ENCODE assay signal across 13 cellular contexts in genomic region chr10:93469454-93469853, GRCh38. TPM values are rescaled to one million over a fixed set of nuclear protein-coding genes. Genes with fewer than 3 reads are reported as not detected.
DNase-seq lines count a peak whose midpoint lies in the region; ATAC-seq, FAIRE-seq and TF ChIP-seq lines count a peak whose summit lies in the region.
"Had no signal": no experiment of that assay in that cellular context is flagged by ENCODE, and none has a peak within 500 bp of the region (broad histone marks: within the 10 kb centered on the region; RNA-seq: fewer than 3 reads in every experiment).

No MANE protein-coding gene starts in this region.

- H3K9ac ChIP-seq in fibroblast of lung (ENCODE audit: insufficient read depth, low read length) = no peak overlapping the region
- H3K9ac ChIP-seq in rectal smooth muscle tissue (ENCODE audit: low read length) = no peak overlapping the region

- no peak for TF ChIP-seq CTCF in fibroblast of lung (conservative IDR thresholded peaks at IDR 0.05 in 1 of 2, IDR thresholded peaks at IDR 0.05 in 1 of 2; ENCODE audit: low read depth in 1 of 2, low read length in 2 of 2)

- FAIRE-seq in RCC 7860 (lab: Jason Lieb, UNC) = no peak

- no peaks in the 10 kb centered on the region for H3K4me1 Mint-ChIP-seq in T-cell
- peaks cover 22% of the 10 kb centered on the region for H3K4me1 Mint-ChIP-seq in activated CD4-positive, alpha-beta memory T cell treated with anti-CD3 and anti-CD28 coated beads for 36 hours (ENCODE audit: low read depth)

- no peaks in the 10 kb centered on the region for H4K20me1 ChIP-seq in fibroblast of lung (ENCODE audit: control insufficient read depth, extremely low read depth, insufficient read depth, low read length)

- POLR2A ChIA-PET in T-cell (lab: Charles Lee) = interaction anchor here in 1 of 2 donors (0.6 kb wide), 1 partner anchor 92 kb away, joined by 5 read pairs; no protein-coding TSS in a partner anchor
- POLR2A ChIA-PET in activated CD4-positive, alpha-beta memory T cell treated with anti-CD3 and anti-CD28 coated beads for 36 hours (lab: Charles Lee) = interaction anchor here (1.5 to 1.9 kb wide), 2 partner anchors 13 to 89 kb away, joined by 5 to 7 read pairs; partner anchors contain the start of gene MYOF

- CTCF ChIA-PET in T-cell (lab: Charles Lee) = no interaction called here
- CTCF ChIA-PET in activated CD4-positive, alpha-beta memory T cell treated with anti-CD3 and anti-CD28 coated beads for 36 hours (lab: Charles Lee) = interaction anchor here (0.6 to 4.6 kb wide), 2 partner anchors 13 to 31 kb away, joined by 3 to 52 read pairs; partner anchors contain the start of gene MYOF

- no peaks in the 10 kb centered on the region for H3K36me3 Mint-ChIP-seq in T-cell
- H3K36me3 Mint-ChIP-seq in activated CD4-positive, alpha-beta memory T cell treated with anti-CD3 and anti-CD28 coated beads for 36 hours = peaks cover 12% of the 10 kb centered on the region
- H3K36me3 Mint-ChIP-seq: natural killer cell treated with Interleukin-12 subunit alpha and Interleukin-12 subunit beta and Interleukin-15 and Interleukin-18, amount 100 ng/mL, for 72 hours had no signal

- H3K27me3 ChIP-seq in ACC112 (ENCODE audit: insufficient read depth, low read length) (no peaks in the 10 kb centered on the region), fibroblast of lung (ENCODE audit: control insufficient read depth, insufficient read depth, low read length) (no peaks in the 10 kb centered on the region), rectal smooth muscle tissue (ENCODE audit: control insufficient read depth, insufficient read depth, low read length) (no peaks in the 10 kb centered on the region)

- H3K9me3 ChIP-seq in fibroblast of lung (ENCODE audit: control insufficient read depth, insufficient read depth, low read depth, low read length) = no peaks in the 10 kb centered on the region

- H3K4me1 ChIP-seq in ACC112 (ENCODE audit: control insufficient read depth, insufficient read depth, low read length, unreplicated experiment) (peaks cover 78% of the 10 kb centered on the region), fibroblast of lung (ENCODE audit: control insufficient read depth, extremely low read depth, insufficient read depth, low read length) (peaks cover 78% of the 10 kb centered on the region), rectal smooth muscle tissue (ENCODE audit: control insufficient read depth, insufficient read depth, low read length) (peaks cover 49% of the 10 kb centered on the region)

- H3K27ac Mint-ChIP-seq in T-cell = no peak overlapping the region
- no peak overlapping the region for H3K27ac Mint-ChIP-seq in activated CD4-positive, alpha-beta memory T cell treated with anti-CD3 and anti-CD28 coated beads for 36 hours
- H3K27ac Mint-ChIP-seq: natural killer cell treated with Interleukin-12 subunit alpha and Interleukin-12 subunit beta and Interleukin-15 and Interleukin-18, amount 100 ng/mL, for 72 hours had no signal

- DNase-seq in RCC 7860 (ENCODE audit: low spot score) = peak; percentile 20
- DNase-seq in fibroblast of lung (ENCODE audit: low read depth in 2 of 2) = no peak
- no peak for DNase-seq in dermis blood vessel endothelial cell
- DNase-seq in T-cell = no peak
- DNase-seq in activated CD4-positive, alpha-beta memory T cell treated with anti-CD3 and anti-CD28 coated beads for 36 hours = no peak
- DNase-seq: activated CD4-positive, alpha-beta T cell treated with anti-CD3 and anti-CD28 coated beads, Interleukin-2, amount 50 U/mL, for 4 hours; activated effector memory CD4-positive, alpha-beta T cell treated with Interleukin-2 at 50 U/mL for 16 hours; HCEC 1CT; MV-4-11 had no signal

- no peaks in the 10 kb centered on the region for H3K9me3 Mint-ChIP-seq in T-cell
- peaks cover 2% of the 10 kb centered on the region for H3K9me3 Mint-ChIP-seq in activated CD4-positive, alpha-beta memory T cell treated with anti-CD3 and anti-CD28 coated beads for 36 hours
- H3K9me3 Mint-ChIP-seq: natural killer cell treated with Interleukin-12 subunit alpha and Interleukin-12 subunit beta and Interleukin-15 and Interleukin-18, amount 100 ng/mL, for 72 hours had no signal

- no peaks in the 10 kb centered on the region for H3K27me3 Mint-ChIP-seq in T-cell
- H3K27me3 Mint-ChIP-seq in activated CD4-positive, alpha-beta memory T cell treated with anti-CD3 and anti-CD28 coated beads for 36 hours = no peaks in the 10 kb centered on the region
- H3K27me3 Mint-ChIP-seq: natural killer cell treated with Interleukin-12 subunit alpha and Interleukin-12 subunit beta and Interleukin-15 and Interleukin-18, amount 100 ng/mL, for 72 hours had no signal

- H3K4me3 Mint-ChIP-seq in T-cell = no peak overlapping the region
- H3K4me3 Mint-ChIP-seq in activated CD4-positive, alpha-beta memory T cell treated with anti-CD3 and anti-CD28 coated beads for 36 hours = no peak overlapping the region
- H3K4me3 Mint-ChIP-seq: natural killer cell treated with Interleukin-12 subunit alpha and Interleukin-12 subunit beta and Interleukin-15 and Interleukin-18, amount 100 ng/mL, for 72 hours had no signal

- H3K4me3 ChIP-seq in ACC112 (ENCODE audit: low read depth, low read length) (no peak overlapping the region), fibroblast of lung (replicated peaks in 1 of 4; ENCODE audit: control extremely low read depth in 1 of 4, insufficient read depth in 1 of 4, low read depth in 3 of 4, low read length in 4 of 4) (no peak overlapping the region), rectal smooth muscle tissue (ENCODE audit: low read length) (no peak overlapping the region)

- no peak overlapping the region for H2AFZ ChIP-seq in ACC112 (ENCODE audit: low read length, unreplicated experiment)
- H2AFZ ChIP-seq in fibroblast of lung (ENCODE audit: low read length) = no peak overlapping the region

- no peak overlapping the region for H3K4me2 ChIP-seq in fibroblast of lung (ENCODE audit: extremely low read depth, insufficient read depth, low read length)

- no peak for ATAC-seq in T-cell (replicated peaks in 1 of 4)
- no peak for ATAC-seq in GM19467 (IDR thresholded peaks at IDR 0.05; ENCODE audit: unreplicated experiment)

- H3K27ac ChIP-seq in ACC112 (ENCODE audit: low read depth, low read length) (peak overlapping the region; percentile 86), fibroblast of lung (ENCODE audit: insufficient read depth, low read length) (peak overlapping the region; percentile 93), rectal smooth muscle tissue (ENCODE audit: low read depth, low read length) (peak overlapping the region; percentile 65)

- intact Hi-C loops in activated CD4-positive, alpha-beta memory T cell treated with anti-CD3 and anti-CD28 coated beads for 36 hours (cut with micrococcal nuclease) = no loop called here

- H3K79me2 ChIP-seq in ACC112 (ENCODE audit: control insufficient read depth, insufficient read depth, low read length, unreplicated experiment) = peaks cover 59% of the 10 kb centered on the region
- peaks cover 71% of the 10 kb centered on the region for H3K79me2 ChIP-seq in fibroblast of lung (ENCODE audit: control insufficient read depth, insufficient read depth, low read length)

- H3K36me3 ChIP-seq in ACC112 (ENCODE audit: insufficient read depth, low read length) (peaks cover 22% of the 10 kb centered on the region; the same call in 1 of the 2 replicates), fibroblast of lung (ENCODE audit: control insufficient read depth, insufficient read depth, low read length) (peaks cover 5% of the 10 kb centered on the region), rectal smooth muscle tissue (ENCODE audit: control insufficient read depth, insufficient read depth, low read length) (peaks cover 4% of the 10 kb centered on the region)

RNA-seq across cellular contexts. Expression of gene MYOF, which starts 12.7 kb away (rescaled TPM):
- total RNA-seq in fibroblast of lung = 161 and 298 TPM in 2 replicates
- 215 and 314 TPM in 2 replicates for polyA plus RNA-seq in fibroblast of lung
- 184 and 340 TPM in 2 replicates for polyA plus RNA-seq in fibroblast of lung (2012)
- polyA minus RNA-seq in fibroblast of lung (ENCODE audit: low replicate concordance) = 121 and 188 TPM in 2 replicates
- total RNA-seq in dermis blood vessel endothelial cell = 190 and 467 TPM in 2 replicates
- total RNA-seq in T-cell = 1 to 10 TPM in 1 of 5 donors, under 1 TPM in 4; 0.65 to 1.1 (median 0.86) TPM
- 10 to 100 TPM; 49.3 to 49.7 TPM for total RNA-seq in activated CD4-positive, alpha-beta memory T cell treated with anti-CD3 and anti-CD28 coated beads for 36 hours

RNA-seq across cellular contexts. Expression of gene CEP55, which starts 27.0 kb away (rescaled TPM):
- total RNA-seq in fibroblast of lung (2.1 and 19.0 TPM in 2 replicates), dermis blood vessel endothelial cell (18.9 and 100 TPM in 2 replicates), T-cell (under 1 TPM; 0.35 to 0.95 (median 0.49) TPM)
- 16.1 and 51.6 TPM in 2 replicates for polyA plus RNA-seq in fibroblast of lung
- polyA plus RNA-seq in fibroblast of lung (2012) = 10.1 and 35.8 TPM in 2 replicates
- polyA minus RNA-seq in fibroblast of lung (ENCODE audit: low replicate concordance) = 2.0 and 2.1 TPM in 2 replicates
- total RNA-seq in activated CD4-positive, alpha-beta memory T cell treated with anti-CD3 and anti-CD28 coated beads for 36 hours = 10 to 100 TPM; 88.0 to 91.3 TPM

Comparison
In these comparisons a context has a peak if more than half of its experiments do, and no peak if none do; other contexts are left out.
1. RNA of gene MYOF, which starts 12.7 kb away (total RNA-seq): 161 to 298 TPM in fibroblast of lung, 190 to 467 TPM in dermis blood vessel endothelial cell and 49.3 to 49.7 TPM in activated CD4-positive, alpha-beta memory T cell treated with anti-CD3 and anti-CD28 coated beads for 36 hours; 0.65 to 1.1 TPM in T-cell; every median in the first group is over 10 times any median in the second.
2. Peak in every context shown above with its lines, with median percentiles within 50 percentile points of each other: H3K27ac ChIP-seq.